9 cellular contexts compared by ENCODE assay signal in the genomic region with DNA sequence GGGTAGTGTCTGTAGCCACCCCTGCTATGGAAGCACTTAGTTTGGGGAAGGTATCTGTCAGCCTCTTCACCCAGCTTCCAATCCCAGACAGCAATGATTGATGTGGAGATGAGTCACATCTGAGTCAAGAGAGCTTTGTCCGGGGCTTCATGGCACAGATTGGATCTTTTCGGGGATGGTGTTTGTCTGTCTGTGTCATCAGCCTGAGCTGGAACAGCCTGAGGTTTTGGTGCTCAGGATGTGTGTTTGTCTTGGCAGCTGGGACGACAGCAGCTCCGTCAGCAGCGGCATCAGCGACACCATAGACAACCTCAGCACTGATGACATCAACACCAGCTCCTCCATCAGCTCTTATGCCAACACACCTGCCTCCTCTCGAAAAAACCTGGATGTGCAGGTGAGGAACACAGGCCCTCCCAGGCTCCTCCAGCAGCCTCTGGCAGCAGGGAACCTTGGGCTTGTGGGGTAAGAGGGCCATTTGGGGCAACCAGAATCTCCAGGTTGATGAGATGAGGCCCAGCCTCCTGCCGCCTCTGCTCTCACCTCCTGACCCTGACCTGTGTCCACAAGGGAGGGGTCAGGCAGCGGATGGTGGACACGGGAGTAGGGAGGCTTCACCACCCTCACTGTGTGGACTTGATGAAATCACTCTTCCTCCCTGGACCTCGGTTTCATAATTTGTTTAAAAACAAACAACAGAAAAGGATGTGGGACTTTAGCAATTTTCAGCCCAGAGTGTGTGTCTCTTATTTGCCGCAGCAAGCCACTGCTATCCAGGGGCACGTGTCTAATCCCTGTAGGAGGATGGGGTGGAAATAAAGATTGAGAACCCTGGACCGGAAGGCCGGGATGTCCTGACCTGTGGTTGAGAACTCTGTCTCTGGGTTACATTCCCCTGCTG.
A peak's percentile ranks its signal among the peaks of the same experiment; 100 is the strongest.
DNase-seq lines count a peak whose midpoint lies in the region; ATAC-seq, FAIRE-seq and TF ChIP-seq lines count a peak whose summit lies in the region.
"Had no signal": no experiment of that assay in that cellular context is flagged by ENCODE, and none has a peak within 500 bp of the region (broad histone marks: within the 10 kb centered on the region; RNA-seq: fewer than 3 reads in every experiment).

No MANE protein-coding gene starts in this region.

- no peak overlapping the region for H3K4me3 Mint-ChIP-seq in activated T-helper 17 cell treated with anti-CD3 and anti-CD28 coated beads, Interleukin-2, amount 50 U/mL, for 72 hours

- TF ChIP-seq CTCF in cardiac fibroblast (IDR thresholded peaks at IDR 0.05; ENCODE audit: low read depth, low read length): no peak
- no peak for TF ChIP-seq CTCF in osteoblast (IDR thresholded peaks at IDR 0.05; ENCODE audit: extremely low read depth, low read depth, low read length)

- ATAC-seq in GM21576 (IDR thresholded peaks at IDR 0.05; ENCODE audit: unreplicated experiment): no peak
- no peak for ATAC-seq in activated T-helper 17 cell treated with anti-CD3 and anti-CD28 coated beads, Interleukin-2, amount 50 U/mL, for 72 hours (replicated peaks)

- peak overlapping the region; percentile 25 for H3K4me2 ChIP-seq in osteoblast (ENCODE audit: insufficient read depth, low read length)

- no peak overlapping the region for H3K4me3 ChIP-seq in cardiac fibroblast (replicated peaks in 1 of 2; ENCODE audit: low read depth in 2 of 2, low read length in 2 of 2)
- no peak overlapping the region for H3K4me3 ChIP-seq in osteoblast (ENCODE audit: insufficient read depth, low read length)

- H4K20me1 ChIP-seq in osteoblast (ENCODE audit: insufficient read depth, low read length): no peaks in the 10 kb centered on the region

- no peaks in the 10 kb centered on the region for H3K9me3 ChIP-seq in osteoblast (ENCODE audit: low read depth, low read length)

- peak overlapping the region; percentile 84 for H3K27ac ChIP-seq in osteoblast (ENCODE audit: low read depth, low read length)

- peaks cover 19% of the 10 kb centered on the region for H3K36me3 ChIP-seq in osteoblast (ENCODE audit: insufficient read depth, low read length)

- no peaks in the 10 kb centered on the region for H3K27me3 ChIP-seq in osteoblast (ENCODE audit: insufficient read depth, low read length)

- H3K9me3 Mint-ChIP-seq in activated T-helper 17 cell treated with anti-CD3 and anti-CD28 coated beads, Interleukin-2, amount 50 U/mL, for 72 hours: no peaks in the 10 kb centered on the region

- no peak overlapping the region for H3K27ac Mint-ChIP-seq in activated T-helper 17 cell treated with anti-CD3 and anti-CD28 coated beads, Interleukin-2, amount 50 U/mL, for 72 hours

- H3K79me2 ChIP-seq in osteoblast (ENCODE audit: insufficient read depth, low read length): peaks cover 25% of the 10 kb centered on the region

- no peaks in the 10 kb centered on the region for H3K4me1 Mint-ChIP-seq in activated T-helper 17 cell treated with anti-CD3 and anti-CD28 coated beads, Interleukin-2, amount 50 U/mL, for 72 hours

- H2AFZ ChIP-seq in osteoblast (ENCODE audit: low read length): no peak overlapping the region

- TF ChIP-seq POLR2A in H54 (IDR thresholded peaks at IDR 0.05; ENCODE audit: low read depth, low read length): no peak
- no peak for TF ChIP-seq POLR2A in GM12891 (IDR thresholded peaks at IDR 0.05; ENCODE audit: low read depth, low read length)

- peaks cover 11% of the 10 kb centered on the region for H3K27me3 Mint-ChIP-seq in activated T-helper 17 cell treated with anti-CD3 and anti-CD28 coated beads, Interleukin-2, amount 50 U/mL, for 72 hours

- FAIRE-seq in H54 (lab: Jason Lieb, UNC) (peak; percentile 38), GM12891 (lab: Jason Lieb, UNC) (no peak)

- H3K4me1 ChIP-seq in osteoblast (ENCODE audit: insufficient read depth, low read length): peaks cover 29% of the 10 kb centered on the region

- H3K36me3 Mint-ChIP-seq in activated T-helper 17 cell treated with anti-CD3 and anti-CD28 coated beads, Interleukin-2, amount 50 U/mL, for 72 hours (ENCODE audit: low read depth): no peaks in the 10 kb centered on the region

- DNase-seq in H54 (ENCODE audit: insufficient read length, low spot score) (peak; percentile 82), NCI-H345 treated with DMSO at 0.1 percent for 48 hours (lab: John Stamatoyannopoulos, UW; ENCODE audit: unreplicated experiment) (peak; percentile 25), cardiac fibroblast (ENCODE audit: low read depth in 2 of 2) (peak; percentile 61 to 96), osteoblast (ENCODE audit: insufficient read length, low spot score, missing footprints) (peak; percentile 93), GM12891 (ENCODE audit: insufficient read length, low spot score) (no peak)
- DNase-seq in NK-92 treated with Interleukin-12 subunit alpha and Interleukin-12 subunit beta, amount 100 ng/mL, for 24 hours (lab: John Stamatoyannopoulos, UW): no peak
- DNase-seq: activated naive CD4-positive, alpha-beta T cell treated with Interleukin-2 at 50 U/mL for 16 hours had no signal

TF ChIP-seq in GM12891, 5 proteins besides CTCF, POLR2A, EP300 and RAD21:
- TF ChIP-seq POU2F2 (IDR thresholded peaks at IDR 0.05; ENCODE audit: low read depth, low read length) (no peak), POLR2AphosphoS5 (IDR thresholded peaks at IDR 0.05; ENCODE audit: low read depth, low read length) (no peak), SPI1 (IDR thresholded peaks at IDR 0.05; ENCODE audit: low read depth, low read length) (no peak), TAF1 (IDR thresholded peaks at IDR 0.05; ENCODE audit: low read depth, low read length) (no peak), PAX5 (IDR thresholded peaks at IDR 0.05; ENCODE audit: insufficient read depth, low read length, severe bottlenecking) (no peak)

Comparison
In these comparisons a context has a peak if more than half of its experiments do, and no peak if none do; other contexts are left out.
1. DNase-seq: peak in H54 (single experiment), NCI-H345 treated with DMSO at 0.1 percent for 48 hours (single experiment), cardiac fibroblast (2 of 2) and osteoblast (single experiment); none in NK-92 treated with Interleukin-12 subunit alpha and Interleukin-12 subunit beta, amount 100 ng/mL, for 24 hours (single experiment) and GM12891 (single experiment).